27 cellular contexts compared by ENCODE assay signal in genomic region chr10:21707498-21707897, GRCh38.
"Had no signal": no experiment of that assay in that cellular context is flagged by ENCODE, and none has a peak within 500 bp of the region (broad histone marks: within the 10 kb centered on the region; RNA-seq: fewer than 3 reads in every experiment).

No MANE protein-coding gene starts in this region.

- H3K4me3 Mint-ChIP-seq: activated B cell treated with CpG ODN at 0.5 μM for 24 hours; activated naive CD4-positive, alpha-beta T cell treated with anti-CD3 and anti-CD28 coated beads for 36 hours; activated naive CD8-positive, alpha-beta T cell treated with anti-CD3 and anti-CD28 coated beads, Interleukin-2, amount 10 ng/mL, durations not matched to agents 7 days and 5 days; activated T-cell treated with anti-CD3 and anti-CD28 coated beads, Interleukin-2, amount 50 U/mL, for 72 hours; brain; central memory CD8-positive, alpha-beta T cell; dendritic cell treated with granulocyte-macrophage colony-stimulating factor and Interleukin-4, amounts not matched to agents 40 ng/mL and 50 ng/mL, for 4 days; naive B cell had no signal

- H3K4me3 ChIP-seq: ascending aorta, pancreas, psoas muscle, smooth muscle cell, suprapubic skin, tibial artery, upper lobe of right lung had no signal

- H3K9me3 ChIP-seq: ascending aorta, pancreas, psoas muscle, suprapubic skin, tibial artery, upper lobe of right lung had no signal

- H3K27me3 Mint-ChIP-seq: activated B cell treated with CpG ODN at 0.5 μM for 24 hours; activated naive CD8-positive, alpha-beta T cell treated with anti-CD3 and anti-CD28 coated beads, Interleukin-2, amount 10 ng/mL, durations not matched to agents 7 days and 5 days; brain; central memory CD8-positive, alpha-beta T cell; dendritic cell treated with granulocyte-macrophage colony-stimulating factor and Interleukin-4, amounts not matched to agents 40 ng/mL and 50 ng/mL, for 4 days; naive B cell had no signal

- H3K9me3 Mint-ChIP-seq: activated B cell treated with CpG ODN at 0.5 μM for 24 hours; activated naive CD4-positive, alpha-beta T cell treated with anti-CD3 and anti-CD28 coated beads for 36 hours; activated naive CD8-positive, alpha-beta T cell treated with anti-CD3 and anti-CD28 coated beads, Interleukin-2, amount 10 ng/mL, durations not matched to agents 7 days and 5 days; activated T-cell treated with anti-CD3 and anti-CD28 coated beads, Interleukin-2, amount 50 U/mL, for 72 hours; central memory CD8-positive, alpha-beta T cell; dendritic cell treated with granulocyte-macrophage colony-stimulating factor and Interleukin-4, amounts not matched to agents 40 ng/mL and 50 ng/mL, for 4 days had no signal

- H3K27ac ChIP-seq: ascending aorta, pancreas, psoas muscle, suprapubic skin, tibial artery, upper lobe of right lung had no signal

- H3K4me2 ChIP-seq: smooth muscle cell had no signal

- H3K27ac Mint-ChIP-seq: activated B cell treated with CpG ODN at 0.5 μM for 24 hours; activated naive CD4-positive, alpha-beta T cell treated with anti-CD3 and anti-CD28 coated beads for 36 hours; activated naive CD8-positive, alpha-beta T cell treated with anti-CD3 and anti-CD28 coated beads, Interleukin-2, amount 10 ng/mL, durations not matched to agents 7 days and 5 days; dendritic cell treated with granulocyte-macrophage colony-stimulating factor and Interleukin-4, amounts not matched to agents 40 ng/mL and 50 ng/mL, for 4 days had no signal

- H3K27me3 ChIP-seq: ascending aorta, pancreas, suprapubic skin, tibial artery, upper lobe of right lung had no signal

- H3K4me1 ChIP-seq: pancreas, psoas muscle, tibial artery, upper lobe of right lung had no signal

- DNase-seq: activated B cell treated with CpG ODN at 0.5 μM for 24 hours; activated CD4-positive, alpha-beta T cell treated with anti-CD3 and anti-CD28 coated beads, Interleukin-2, amount 50 U/mL, for 4 hours; activated effector memory CD4-positive, alpha-beta T cell treated with Interleukin-2 at 50 U/mL for 16 hours; activated naive CD4-positive, alpha-beta T cell treated with anti-CD3 and anti-CD28 coated beads for 36 hours; activated naive CD8-positive, alpha-beta T cell treated with anti-CD3 and anti-CD28 coated beads, Interleukin-2, amount 10 ng/mL, durations not matched to agents 7 days and 5 days; activated T-cell treated with anti-CD3 and anti-CD28 coated beads for 4 hours; activated T-cell treated with anti-CD3 and anti-CD28 coated beads, Interleukin-2, amount 50 U/mL, for 72 hours; effector CD4-positive, alpha-beta T cell; head of caudate nucleus; hippocampal formation; left cardiac atrium; left ventricle myocardium superior; naive B cell; nucleus accumbens; pancreas; psoas muscle; stimulated activated CD4-positive, alpha-beta T cell treated with anti-CD3 and anti-CD28 coated beads, Interleukin-2, amount 100 ng/mL, for 24 hours; stimulated activated naive CD4-positive, alpha-beta T cell; T-helper 1 cell; tibial artery; upper lobe of right lung had no signal

- H3K36me3 ChIP-seq: pancreas, upper lobe of right lung had no signal

- ATAC-seq: activated T-cell treated with anti-CD3 and anti-CD28 coated beads, Interleukin-2, amount 50 U/mL, for 72 hours; left cardiac atrium; left ventricle myocardium superior; pancreas; psoas muscle; upper lobe of right lung had no signal
